1 cellular context compared by ENCODE assay signal in genomic region chr19:55703790-55704215, GRCh38.
A peak's percentile ranks its signal among the peaks of the same experiment; 100 is the strongest.
TF ChIP-seq lines count a peak whose summit lies in the region.

No MANE protein-coding gene starts in this region.

TF ChIP-seq in K562, 482 proteins besides CTCF, POLR2A, EP300 and RAD21:
- TF ChIP-seq CBX3 (IDR thresholded peaks at IDR 0.05; ENCODE audit: borderline replicate concordance in 1 of 2, low read length in 2 of 2) (0 out of 3 replicates have a peak, but pooled peaks of 1 of the 2 experiments have one; percentile 39), YY1 (IDR thresholded peaks at IDR 0.05; ENCODE audit: borderline replicate concordance in 1 of 3, control insufficient read depth in 1 of 3, extremely low read depth in 1 of 3, insufficient read depth in 3 of 3, insufficient read length in 1 of 3, insufficient replicate concordance in 2 of 3, low read depth in 1 of 3, low read length in 2 of 3) (peak in 1 of 3 experiments; percentile 22), NRF1 (conservative IDR thresholded peaks at IDR 0.05 in 1 of 2, IDR thresholded peaks at IDR 0.05 in 1 of 2) (peak; percentile 15 to 35; a peak in 1 of 4 replicates), L3MBTL2 (IDR thresholded peaks at IDR 0.05) (peak; percentile 52), SMC3 (conservative IDR thresholded peaks at IDR 0.05; ENCODE audit: insufficient read depth, low read depth, low read length) (peak; percentile 34), CREM (IDR thresholded peaks at IDR 0.05; ENCODE audit: low read depth) (peak; percentile 30; the same call in 1 of the 2 replicates), ZBTB33 (CRISPR knock-in tag; IDR thresholded peaks at IDR 0.05) (peak; percentile 100), POLR2G (IDR thresholded peaks at IDR 0.05; ENCODE audit: low read depth, low read length) (peak; percentile 40; the same call in 1 of the 2 replicates), E2F6 (IDR thresholded peaks at IDR 0.05; ENCODE audit: borderline replicate concordance in 1 of 2, extremely low read depth in 1 of 2, insufficient read depth in 1 of 2, insufficient read length in 1 of 2, low read depth in 1 of 2, low read length in 1 of 2, poor library complexity in 1 of 2, severe bottlenecking in 1 of 2) (peak in 1 of 2 experiments; percentile 78), PHB2 (IDR thresholded peaks at IDR 0.05; ENCODE audit: low read depth) (no peak), ZNF263 (CRISPR knock-in tag; IDR thresholded peaks at IDR 0.05; ENCODE audit: borderline replicate concordance) (peak; percentile 54; the same call in 1 of the 2 replicates), MGA (IDR thresholded peaks at IDR 0.05) (peak; percentile 43), JUND (IDR thresholded peaks at IDR 0.05; ENCODE audit: borderline replicate concordance, low read depth, low read length) (peak; percentile 19; the same call in 1 of the 2 replicates), JUND (tag; IDR thresholded peaks at IDR 0.05; ENCODE audit: borderline replicate concordance, low read depth, low read length) (no peak), HCFC1 (IDR thresholded peaks at IDR 0.05; ENCODE audit: low read depth, low read length) (no peak), RCOR1 (IDR thresholded peaks at IDR 0.05; ENCODE audit: borderline replicate concordance in 1 of 2, low read depth in 2 of 2, low read length in 2 of 2) (peak in 1 of 2 experiments; percentile 54; a peak in 1 of 4 replicates), FOXJ3 (CRISPR knock-in tag; IDR thresholded peaks at IDR 0.05) (no peak), RB1 (IDR thresholded peaks at IDR 0.05; ENCODE audit: low read depth) (0 out of 2 replicates have a peak, but pooled peaks have one; percentile 23), BHLHE40 (IDR thresholded peaks at IDR 0.05; ENCODE audit: low read length) (peak; percentile 86), HMGN3 (IDR thresholded peaks at IDR 0.05; ENCODE audit: borderline replicate concordance, extremely low read depth, insufficient read length, low read depth, low read length) (peak; percentile 36)
- TF ChIP-seq, protein P1, sequence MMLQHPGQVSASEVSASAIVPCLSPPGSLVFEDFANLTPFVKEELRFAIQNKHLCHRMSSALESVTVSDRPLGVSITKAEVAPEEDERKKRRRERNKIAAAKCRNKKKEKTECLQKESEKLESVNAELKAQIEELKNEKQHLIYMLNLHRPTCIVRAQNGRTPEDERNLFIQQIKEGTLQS (IDR thresholded peaks at IDR 0.05), result peak; percentile 32
- TF ChIP-seq, protein P1 (CRISPR knock-in tag; conservative IDR thresholded peaks at IDR 0.05), result no peak
- TF ChIP-seq, protein P2, sequence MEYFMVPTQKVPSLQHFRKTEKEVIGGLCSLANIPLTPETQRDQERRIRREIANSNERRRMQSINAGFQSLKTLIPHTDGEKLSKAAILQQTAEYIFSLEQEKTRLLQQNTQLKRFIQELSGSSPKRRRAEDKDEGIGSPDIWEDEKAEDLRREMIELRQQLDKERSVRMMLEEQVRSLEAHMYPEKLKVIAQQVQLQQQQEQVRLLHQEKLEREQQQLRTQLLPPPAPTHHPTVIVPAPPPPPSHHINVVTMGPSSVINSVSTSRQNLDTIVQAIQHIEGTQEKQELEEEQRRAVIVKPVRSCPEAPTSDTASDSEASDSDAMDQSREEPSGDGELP (CRISPR knock-in tag; IDR thresholded peaks at IDR 0.05; ENCODE audit: borderline replicate concordance), result peak; percentile 24; the same call in 1 of the 2 replicates
- TF ChIP-seq, protein P3, sequence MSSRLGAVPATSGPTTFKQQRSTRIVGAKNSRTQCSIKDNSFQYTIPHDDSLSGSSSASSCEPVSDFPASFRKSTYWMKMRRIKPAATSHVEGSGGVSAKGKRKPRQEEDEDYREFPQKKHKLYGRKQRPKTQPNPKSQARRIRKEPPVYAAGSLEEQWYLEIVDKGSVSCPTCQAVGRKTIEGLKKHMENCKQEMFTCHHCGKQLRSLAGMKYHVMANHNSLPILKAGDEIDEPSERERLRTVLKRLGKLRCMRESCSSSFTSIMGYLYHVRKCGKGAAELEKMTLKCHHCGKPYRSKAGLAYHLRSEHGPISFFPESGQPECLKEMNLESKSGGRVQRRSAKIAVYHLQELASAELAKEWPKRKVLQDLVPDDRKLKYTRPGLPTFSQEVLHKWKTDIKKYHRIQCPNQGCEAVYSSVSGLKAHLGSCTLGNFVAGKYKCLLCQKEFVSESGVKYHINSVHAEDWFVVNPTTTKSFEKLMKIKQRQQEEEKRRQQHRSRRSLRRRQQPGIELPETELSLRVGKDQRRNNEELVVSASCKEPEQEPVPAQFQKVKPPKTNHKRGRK (tag; IDR thresholded peaks at IDR 0.05), result no peak
- TF ChIP-seq, protein P4, sequence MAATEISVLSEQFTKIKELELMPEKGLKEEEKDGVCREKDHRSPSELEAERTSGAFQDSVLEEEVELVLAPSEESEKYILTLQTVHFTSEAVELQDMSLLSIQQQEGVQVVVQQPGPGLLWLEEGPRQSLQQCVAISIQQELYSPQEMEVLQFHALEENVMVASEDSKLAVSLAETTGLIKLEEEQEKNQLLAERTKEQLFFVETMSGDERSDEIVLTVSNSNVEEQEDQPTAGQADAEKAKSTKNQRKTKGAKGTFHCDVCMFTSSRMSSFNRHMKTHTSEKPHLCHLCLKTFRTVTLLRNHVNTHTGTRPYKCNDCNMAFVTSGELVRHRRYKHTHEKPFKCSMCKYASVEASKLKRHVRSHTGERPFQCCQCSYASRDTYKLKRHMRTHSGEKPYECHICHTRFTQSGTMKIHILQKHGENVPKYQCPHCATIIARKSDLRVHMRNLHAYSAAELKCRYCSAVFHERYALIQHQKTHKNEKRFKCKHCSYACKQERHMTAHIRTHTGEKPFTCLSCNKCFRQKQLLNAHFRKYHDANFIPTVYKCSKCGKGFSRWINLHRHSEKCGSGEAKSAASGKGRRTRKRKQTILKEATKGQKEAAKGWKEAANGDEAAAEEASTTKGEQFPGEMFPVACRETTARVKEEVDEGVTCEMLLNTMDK (IDR thresholded peaks at IDR 0.05; ENCODE audit: borderline replicate concordance, insufficient read depth, low read depth, low read length, poor library complexity, severe bottlenecking), result peak; percentile 80
- TF ChIP-seq, protein P5, sequence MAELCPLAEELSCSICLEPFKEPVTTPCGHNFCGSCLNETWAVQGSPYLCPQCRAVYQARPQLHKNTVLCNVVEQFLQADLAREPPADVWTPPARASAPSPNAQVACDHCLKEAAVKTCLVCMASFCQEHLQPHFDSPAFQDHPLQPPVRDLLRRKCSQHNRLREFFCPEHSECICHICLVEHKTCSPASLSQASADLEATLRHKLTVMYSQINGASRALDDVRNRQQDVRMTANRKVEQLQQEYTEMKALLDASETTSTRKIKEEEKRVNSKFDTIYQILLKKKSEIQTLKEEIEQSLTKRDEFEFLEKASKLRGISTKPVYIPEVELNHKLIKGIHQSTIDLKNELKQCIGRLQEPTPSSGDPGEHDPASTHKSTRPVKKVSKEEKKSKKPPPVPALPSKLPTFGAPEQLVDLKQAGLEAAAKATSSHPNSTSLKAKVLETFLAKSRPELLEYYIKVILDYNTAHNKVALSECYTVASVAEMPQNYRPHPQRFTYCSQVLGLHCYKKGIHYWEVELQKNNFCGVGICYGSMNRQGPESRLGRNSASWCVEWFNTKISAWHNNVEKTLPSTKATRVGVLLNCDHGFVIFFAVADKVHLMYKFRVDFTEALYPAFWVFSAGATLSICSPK (IDR thresholded peaks at IDR 0.05; ENCODE audit: borderline replicate concordance), result no peak
- TF ChIP-seq, protein P6, sequence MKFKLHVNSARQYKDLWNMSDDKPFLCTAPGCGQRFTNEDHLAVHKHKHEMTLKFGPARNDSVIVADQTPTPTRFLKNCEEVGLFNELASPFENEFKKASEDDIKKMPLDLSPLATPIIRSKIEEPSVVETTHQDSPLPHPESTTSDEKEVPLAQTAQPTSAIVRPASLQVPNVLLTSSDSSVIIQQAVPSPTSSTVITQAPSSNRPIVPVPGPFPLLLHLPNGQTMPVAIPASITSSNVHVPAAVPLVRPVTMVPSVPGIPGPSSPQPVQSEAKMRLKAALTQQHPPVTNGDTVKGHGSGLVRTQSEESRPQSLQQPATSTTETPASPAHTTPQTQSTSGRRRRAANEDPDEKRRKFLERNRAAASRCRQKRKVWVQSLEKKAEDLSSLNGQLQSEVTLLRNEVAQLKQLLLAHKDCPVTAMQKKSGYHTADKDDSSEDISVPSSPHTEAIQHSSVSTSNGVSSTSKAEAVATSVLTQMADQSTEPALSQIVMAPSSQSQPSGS (CRISPR knock-in tag; IDR thresholded peaks at IDR 0.05), result no peak
